33 cellular contexts compared by ENCODE assay signal in the genomic region with DNA sequence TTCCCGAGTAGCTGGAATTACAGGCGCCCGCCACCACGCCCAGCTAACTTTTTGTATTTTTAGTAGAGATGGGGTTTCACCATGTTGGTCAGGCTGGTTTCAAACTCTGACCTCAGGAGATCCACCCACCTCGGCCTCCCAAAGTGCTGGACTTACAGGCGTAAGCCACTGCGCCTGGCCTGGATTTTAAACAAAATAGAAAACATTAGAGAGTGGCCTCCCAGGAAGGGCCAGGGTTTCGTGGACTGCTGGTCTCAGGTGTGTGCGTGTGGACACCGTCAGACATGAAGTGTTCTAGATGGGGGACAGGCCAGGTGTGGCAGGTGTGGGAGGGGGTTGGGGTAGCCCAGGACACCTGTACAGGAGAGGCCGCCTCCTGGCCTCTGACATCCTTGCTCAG. TPM values are rescaled to one million over a fixed set of nuclear protein-coding genes. Genes with fewer than 3 reads are reported as not detected.
DNase-seq lines count a peak whose midpoint lies in the region; ATAC-seq and TF ChIP-seq lines count a peak whose summit lies in the region.
"Had no signal": no experiment of that assay in that cellular context is flagged by ENCODE, and none has a peak within 500 bp of the region (broad histone marks: within the 10 kb centered on the region; RNA-seq: fewer than 3 reads in every experiment).

No MANE protein-coding gene starts in this region.

- no peaks in the 10 kb centered on the region for H3K9me3 Mint-ChIP-seq in chondrocyte (ENCODE audit: low read depth)
- no peaks in the 10 kb centered on the region for H3K9me3 Mint-ChIP-seq in activated naive CD8-positive, alpha-beta T cell treated with anti-CD3 and anti-CD28 coated beads, Interleukin-2, amount 50 U/mL, for 24 hours
- H3K9me3 Mint-ChIP-seq: CD8-positive, alpha-beta T cell; HFFc6; IgD-negative memory B cell had no signal

- H3K36me3 ChIP-seq in heart left ventricle, result no peaks in the 10 kb centered on the region
- H3K36me3 ChIP-seq: HAP-1, SJSA1 had no signal

- peaks cover 0 to 4% (median 0%) of the 10 kb centered on the region in 9 donors for H3K27me3 ChIP-seq in heart left ventricle

- DNase-seq in left ventricle myocardium superior, result peak; percentile 26
- no peak for DNase-seq in heart left ventricle
- peak; percentile 49 for DNase-seq in chondrocyte (ENCODE audit: low spot score)
- DNase-seq in sciatic nerve (ENCODE audit: low spot score), result no peak
- DNase-seq in AG08396 (ENCODE audit: low spot score), result no peak
- no peak for DNase-seq in activated naive CD8-positive, alpha-beta T cell treated with anti-CD3 and anti-CD28 coated beads, Interleukin-2, amount 50 U/mL, for 24 hours
- no peak for DNase-seq in NCI-H446 (lab: John Stamatoyannopoulos, UW)
- DNase-seq: ACHN; Caco-2; CD8-positive, alpha-beta T cell; DMS 273 treated with DMSO at 0.1 percent for 48 hours; DMS79; GF-D8; GOT3; HFFc6; NCI-H1092; NCI-H1436; NCI-H187; NCI-H2081 treated with DMSO at 0.1 percent for 48 hours; NCI-H2171; NCI-H345; NCI-H524 treated with DMSO at 0.1 percent for 48 hours; NCI-H774; PC-9; Right ventricle myocardium superior had no signal

- ATAC-seq in left ventricle myocardium superior (no peak), heart left ventricle (no peak), sciatic nerve (peak; percentile 33), HG02678 (IDR thresholded peaks at IDR 0.05; ENCODE audit: unreplicated experiment) (no peak)
- ATAC-seq in activated naive CD8-positive, alpha-beta T cell treated with anti-CD3 and anti-CD28 coated beads, Interleukin-2, amount 50 U/mL, for 24 hours, result no peak
- ATAC-seq: CD8-positive, alpha-beta T cell had no signal

- no peaks in the 10 kb centered on the region for H3K9me3 ChIP-seq in heart left ventricle
- H3K9me3 ChIP-seq: Caco-2, HAP-1, SJSA1 had no signal

- 89 to 94% (median 92%) methylated on average over 10 to 11 of the region's 11 CpGs for WGBS in heart left ventricle, 4 donors

- no peak for TF ChIP-seq POLR2A in heart left ventricle (IDR thresholded peaks at IDR 0.05)

- H3K4me1 ChIP-seq in heart left ventricle, result no peaks in the 10 kb centered on the region
- H3K4me1 ChIP-seq: HAP-1, SJSA1 had no signal

- H3K27me3 Mint-ChIP-seq in chondrocyte (ENCODE audit: low read depth), result peaks cover 24% of the 10 kb centered on the region
- peaks cover 4% of the 10 kb centered on the region for H3K27me3 Mint-ChIP-seq in activated naive CD8-positive, alpha-beta T cell treated with anti-CD3 and anti-CD28 coated beads, Interleukin-2, amount 50 U/mL, for 24 hours

- no peak overlapping the region for H3K27ac ChIP-seq in heart left ventricle
- H3K27ac ChIP-seq: C4-2B, HL-60, KMS-11, PC-9, SJSA1 had no signal

- no peak overlapping the region for H3K27ac Mint-ChIP-seq in chondrocyte (ENCODE audit: unreplicated experiment)
- H3K27ac Mint-ChIP-seq in activated naive CD8-positive, alpha-beta T cell treated with anti-CD3 and anti-CD28 coated beads, Interleukin-2, amount 50 U/mL, for 24 hours, result no peak overlapping the region
- H3K27ac Mint-ChIP-seq: CD8-positive, alpha-beta T cell; HFFc6; IgD-negative memory B cell had no signal

- H3K4me1 Mint-ChIP-seq in chondrocyte (ENCODE audit: low read depth), result no peaks in the 10 kb centered on the region
- H3K4me1 Mint-ChIP-seq in activated naive CD8-positive, alpha-beta T cell treated with anti-CD3 and anti-CD28 coated beads, Interleukin-2, amount 50 U/mL, for 24 hours, result no peaks in the 10 kb centered on the region

- TF ChIP-seq CTCF in heart left ventricle (IDR thresholded peaks at IDR 0.05) (no peak), chondrocyte (IDR thresholded peaks at IDR 0.05) (no peak)

- H3K4me3 ChIP-seq in heart left ventricle, result no peak overlapping the region
- H3K4me3 ChIP-seq: HAP-1, PC-9, SJSA1 had no signal

- intact Hi-C loops in left ventricle myocardium superior (cut with micrococcal nuclease) (no loop called here), heart left ventricle (cut with DNase I) (no loop called here), sciatic nerve (cut with DNase I) (no loop called here)

- no peak overlapping the region for H3K4me3 Mint-ChIP-seq in chondrocyte (ENCODE audit: unreplicated experiment)
- no peak overlapping the region for H3K4me3 Mint-ChIP-seq in activated naive CD8-positive, alpha-beta T cell treated with anti-CD3 and anti-CD28 coated beads, Interleukin-2, amount 50 U/mL, for 24 hours
- H3K4me3 Mint-ChIP-seq: CD8-positive, alpha-beta T cell; HFFc6 had no signal

- H3K36me3 Mint-ChIP-seq in chondrocyte (ENCODE audit: low read depth), result no peaks in the 10 kb centered on the region
- H3K36me3 Mint-ChIP-seq in activated naive CD8-positive, alpha-beta T cell treated with anti-CD3 and anti-CD28 coated beads, Interleukin-2, amount 50 U/mL, for 24 hours (ENCODE audit: low read depth), result no peaks in the 10 kb centered on the region
- H3K36me3 Mint-ChIP-seq: CD8-positive, alpha-beta T cell; IgD-negative memory B cell had no signal

RNA-seq across cellular contexts. Expression of gene GBGT1, which starts 7.0 kb away (rescaled TPM):
- total RNA-seq in left ventricle myocardium superior (6.2 TPM), heart left ventricle (10 to 100 TPM in 2 of 9 donors, 1 to 10 TPM in 7; 4.6 to 22.5 (median 7.1) TPM), chondrocyte (2.1 to 8.1 TPM (median 5.8 TPM) in 3 replicates), sciatic nerve (23.2 TPM)
- polyA plus RNA-seq in heart left ventricle, result 1 to 10 TPM; 5.4 to 7.0 TPM
- total RNA-seq: SJSA1 had no signal

RNA-seq across cellular contexts. Expression of gene OBP2B, which starts 38.3 kb away (rescaled TPM):
- not detected for total RNA-seq in left ventricle myocardium superior
- total RNA-seq in heart left ventricle, result not detected
- under 1 TPM in 1 of 2 donors, not detected in 1; 0.38 TPM for polyA plus RNA-seq in heart left ventricle
- not detected in 3 replicates for total RNA-seq in chondrocyte
- not detected for total RNA-seq in sciatic nerve
- total RNA-seq: Caco-2; CD8-positive, alpha-beta T cell; HFFc6; PC-9; Right ventricle myocardium superior; RPMI7951; SJSA1 had no signal
- polyA plus RNA-seq: IgD-negative memory B cell had no signal

RNA-seq across cellular contexts. Expression of gene RALGDS, which starts 49.7 kb away (rescaled TPM):
- total RNA-seq in left ventricle myocardium superior (33.1 TPM), heart left ventricle (10 to 100 TPM; 17.8 to 70.1 (median 26.6) TPM), chondrocyte (16.1 to 19.0 TPM (median 17.5 TPM) in 3 replicates), sciatic nerve (59.7 TPM)
- 10 to 100 TPM; 18.3 to 24.8 TPM for polyA plus RNA-seq in heart left ventricle

Comparison
In these comparisons a context has a peak if more than half of its experiments do, and no peak if none do; other contexts are left out.
1. DNase-seq: peak in left ventricle myocardium superior (single experiment) and chondrocyte (single experiment); none in heart left ventricle (0 of 5), sciatic nerve (single experiment), AG08396 (single experiment), activated naive CD8-positive, alpha-beta T cell treated with anti-CD3 and anti-CD28 coated beads, Interleukin-2, amount 50 U/mL, for 24 hours (single experiment) and NCI-H446 (0 of 2).